Comparison of ENCODE assay signal across 8 cellular contexts in genomic region chrX:48598645-48599044, GRCh38. TPM values are rescaled to one million over a fixed set of nuclear protein-coding genes. Genes with fewer than 3 reads are reported as not detected.
DNase-seq lines count a peak whose midpoint lies in the region; ATAC-seq and TF ChIP-seq lines count a peak whose summit lies in the region.

No MANE protein-coding gene starts in this region.

- H3K27ac ChIP-seq in OCI-LY1 (ENCODE audit: low read depth, low read length, poor library complexity, severe bottlenecking): no peak overlapping the region
- H3K27ac ChIP-seq in endodermal cell (ENCODE audit: low read depth, low read length): no peak overlapping the region
- H3K27ac ChIP-seq in osteoblast (ENCODE audit: low read depth, low read length): peak overlapping the region; percentile 96

- H3K9ac ChIP-seq in OCI-LY1 (ENCODE audit: low read length): peak overlapping the region; percentile 28; the same call in 1 of the 2 replicates
- H3K9ac ChIP-seq in endodermal cell (ENCODE audit: extremely low read depth, low read length, poor library complexity, severe bottlenecking): no peak overlapping the region

- peak overlapping the region; percentile 83 for H3K4me3 ChIP-seq in BJ (ENCODE audit: low read depth, low read length)
- peak overlapping the region; percentile 97 for H3K4me3 ChIP-seq in OCI-LY1 (ENCODE audit: low read depth, low read length, poor library complexity, severe bottlenecking)
- peak overlapping the region; percentile 86 for H3K4me3 ChIP-seq in endodermal cell (ENCODE audit: low read length)
- peak overlapping the region; percentile 82 for H3K4me3 ChIP-seq in osteoblast (ENCODE audit: insufficient read depth, low read length)

- no peak overlapping the region for H3K27ac Mint-ChIP-seq in endodermal cell

- DNase-seq in BJ (ENCODE audit: low read depth) (no peak), endodermal cell (no peak), osteoblast (ENCODE audit: insufficient read length, low spot score, missing footprints) (no peak), NCI-H1694 treated with DMSO at 0.1 percent for 48 hours (lab: John Stamatoyannopoulos, UW) (no peak)
- DNase-seq in activated CD4-positive, CD25-positive, alpha-beta regulatory T cell (lab: John Stamatoyannopoulos, UW): no peak

- 94 to 99% methylated on average over 14 to 23 of the region's 24 CpGs for WGBS in endodermal cell (ENCODE audit: insufficient coverage in 1 of 2, insufficient read length in 1 of 2), 2 experiments

- ATAC-seq in HG02610 (IDR thresholded peaks at IDR 0.05; ENCODE audit: unreplicated experiment) (no peak), HG02852 (IDR thresholded peaks at IDR 0.05; ENCODE audit: unreplicated experiment) (no peak)

- peak overlapping the region; percentile 95 for H3K4me3 Mint-ChIP-seq in endodermal cell

- CTCF ChIA-PET in BJ (lab: Yijun Ruan, JAX): no interaction called here

- H4K20me1 ChIP-seq in OCI-LY1 (ENCODE audit: insufficient read depth, low read length) (no peaks in the 10 kb centered on the region), osteoblast (ENCODE audit: insufficient read depth, low read length) (no peaks in the 10 kb centered on the region)

- TF ChIP-seq CTCF in BJ (IDR thresholded peaks at IDR 0.05; ENCODE audit: insufficient read depth, low read depth, low read length) (no peak), OCI-LY1 (IDR thresholded peaks at IDR 0.05; ENCODE audit: low read length) (no peak), endodermal cell (conservative IDR thresholded peaks at IDR 0.05) (no peak), osteoblast (IDR thresholded peaks at IDR 0.05; ENCODE audit: extremely low read depth, low read depth, low read length) (no peak)

- H3K27me3 Mint-ChIP-seq in endodermal cell (ENCODE audit: insufficient read depth): no peaks in the 10 kb centered on the region

- H3K9me2 ChIP-seq in OCI-LY1 (ENCODE audit: low read depth, low read length): no peaks in the 10 kb centered on the region

- peaks cover 2% of the 10 kb centered on the region for H3K4me1 Mint-ChIP-seq in endodermal cell

- peaks cover 15% of the 10 kb centered on the region for H3K36me3 Mint-ChIP-seq in endodermal cell (ENCODE audit: low read depth)

- peaks cover 55% of the 10 kb centered on the region for H3K9me3 Mint-ChIP-seq in endodermal cell

- H3K79me2 ChIP-seq in OCI-LY1 (ENCODE audit: insufficient read depth, low read length): no peaks in the 10 kb centered on the region
- peaks cover 6% of the 10 kb centered on the region for H3K79me2 ChIP-seq in osteoblast (ENCODE audit: insufficient read depth, low read length)

- peak overlapping the region; percentile 83 for H3K4me2 ChIP-seq in OCI-LY1 (ENCODE audit: low read length)
- H3K4me2 ChIP-seq in osteoblast (ENCODE audit: insufficient read depth, low read length): peak overlapping the region; percentile 94

- H3K9me3 ChIP-seq in OCI-LY1 (ENCODE audit: low read length) (no peaks in the 10 kb centered on the region), endodermal cell (ENCODE audit: control insufficient read depth, low read length) (no peaks in the 10 kb centered on the region), osteoblast (ENCODE audit: low read depth, low read length) (no peaks in the 10 kb centered on the region)

- H2AFZ ChIP-seq in OCI-LY1 (ENCODE audit: low read length): no peak overlapping the region
- no peak overlapping the region for H2AFZ ChIP-seq in osteoblast (ENCODE audit: low read length)

- POLR2A ChIA-PET in BJ (lab: Charles Lee): no interaction called here

- H3K4me1 ChIP-seq in OCI-LY1 (ENCODE audit: insufficient read depth, low read length, severe bottlenecking) (peaks cover 7% of the 10 kb centered on the region), endodermal cell (ENCODE audit: control insufficient read depth, insufficient read depth, low read length) (peaks cover 4% of the 10 kb centered on the region), osteoblast (ENCODE audit: insufficient read depth, low read length) (peaks cover 5% of the 10 kb centered on the region)

- H3K27me3 ChIP-seq in BJ (ENCODE audit: control insufficient read depth, insufficient read depth, low read length): no peaks in the 10 kb centered on the region
- H3K27me3 ChIP-seq in OCI-LY1 (ENCODE audit: insufficient read depth, low read length): no peaks in the 10 kb centered on the region
- H3K27me3 ChIP-seq in endodermal cell (ENCODE audit: control insufficient read depth, insufficient read depth, low read length, poor library complexity, severe bottlenecking): no peaks in the 10 kb centered on the region
- H3K27me3 ChIP-seq in osteoblast (ENCODE audit: insufficient read depth, low read length): no peaks in the 10 kb centered on the region

- H3K36me3 ChIP-seq in BJ (ENCODE audit: control insufficient read depth, insufficient read depth, low read length): peaks cover 18% of the 10 kb centered on the region
- H3K36me3 ChIP-seq in OCI-LY1 (ENCODE audit: insufficient read depth, low read length): no peaks in the 10 kb centered on the region
- peaks cover 8% of the 10 kb centered on the region for H3K36me3 ChIP-seq in endodermal cell (ENCODE audit: control insufficient read depth, insufficient read depth, low read length)
- H3K36me3 ChIP-seq in osteoblast (ENCODE audit: insufficient read depth, low read length): peaks cover 28% of the 10 kb centered on the region

- H3F3A ChIP-seq in OCI-LY1 (ENCODE audit: insufficient read depth, low read length): no peaks in the 10 kb centered on the region

RNA-seq across cellular contexts. Expression of gene WDR13, which starts 1.4 kb away (rescaled TPM):
- 41.8 and 119 TPM in 2 replicates for polyA plus RNA-seq in BJ (2011; rRNA removed)
- 60.0 and 64.3 TPM in 2 replicates for polyA minus RNA-seq in BJ (2011; rRNA and poly(A)+ RNA removed)
- total RNA-seq in endodermal cell (10 to 100 TPM; 51.3 to 51.9 TPM), osteoblast (78.1 and 88.7 TPM in 2 replicates)
- polyA plus RNA-seq in endodermal cell (2013, experiment 1 of 2): 59.1 TPM
- 60.3 TPM for polyA plus RNA-seq in endodermal cell (2013, experiment 2 of 2)

RNA-seq across cellular contexts. Expression of gene RBM3, which starts 24.4 kb away (rescaled TPM):
- 333 and 406 TPM in 2 replicates for polyA plus RNA-seq in BJ (2011; rRNA removed)
- 212 and 220 TPM in 2 replicates for polyA minus RNA-seq in BJ (2011; rRNA and poly(A)+ RNA removed)
- total RNA-seq in endodermal cell: 100 to 1,000 TPM; 183 to 189 TPM
- 217 TPM for polyA plus RNA-seq in endodermal cell (2013, experiment 1 of 2)
- 195 TPM for polyA plus RNA-seq in endodermal cell (2013, experiment 2 of 2)
- 441 and 527 TPM in 2 replicates for total RNA-seq in osteoblast

RNA-seq across cellular contexts. Expression of gene TBC1D25, which starts 59.1 kb away (rescaled TPM):
- polyA plus RNA-seq in BJ (2011; rRNA removed): 10.6 and 17.8 TPM in 2 replicates
- polyA minus RNA-seq in BJ (2011; rRNA and poly(A)+ RNA removed): 9.5 and 11.1 TPM in 2 replicates
- 1 to 10 TPM; 7.0 to 7.6 TPM for total RNA-seq in endodermal cell
- 7.3 TPM for polyA plus RNA-seq in endodermal cell (2013, experiment 1 of 2)
- polyA plus RNA-seq in endodermal cell (2013, experiment 2 of 2): 6.5 TPM
- total RNA-seq in osteoblast: 8.8 and 10.1 TPM in 2 replicates
